In the genomic region with DNA sequence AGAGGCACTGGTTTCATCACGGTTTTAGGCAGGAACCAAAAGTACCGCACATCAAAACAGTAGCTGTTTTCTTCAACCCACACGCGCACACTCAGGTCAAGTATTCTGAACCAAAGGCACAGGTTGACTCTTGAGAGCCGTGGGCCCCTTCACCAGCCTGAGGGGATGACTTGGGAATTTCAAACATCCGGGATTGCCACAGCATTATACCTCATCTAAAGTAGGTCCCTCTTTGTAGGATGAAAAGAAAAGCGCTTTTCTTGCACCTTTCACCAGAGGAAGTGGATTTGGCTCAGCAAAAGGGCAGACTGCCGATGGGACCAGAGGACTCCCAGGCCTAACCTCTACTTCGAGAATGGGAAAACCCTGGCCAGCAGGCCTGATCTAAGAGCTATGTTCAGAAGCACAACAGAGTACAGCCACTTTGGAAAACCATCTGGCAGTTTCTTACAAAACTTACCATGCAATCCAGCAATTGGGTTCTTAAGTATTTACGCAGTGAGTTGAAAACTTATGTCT, we compare ENCODE assay signal across 20 cellular contexts.
A peak's percentile ranks its signal among the peaks of the same experiment; 100 is the strongest.
DNase-seq lines count a peak whose midpoint lies in the region; ATAC-seq, FAIRE-seq and TF ChIP-seq lines count a peak whose summit lies in the region.
"Had no signal": no experiment of that assay in that cellular context is flagged by ENCODE, and none has a peak within 500 bp of the region (broad histone marks: within the 10 kb centered on the region; RNA-seq: fewer than 3 reads in every experiment).

No MANE protein-coding gene starts in this region.

- FAIRE-seq in GM12891 (lab: Jason Lieb, UNC): peak; percentile 23
- FAIRE-seq: colon had no signal

- no CpG with 5 or more reads among the region's 10 CpGs for WGBS in mesendoderm (ENCODE audit: extremely low coverage, insufficient coverage, low lambda C conversion rate)

- no peaks in the 10 kb centered on the region for H3K79me2 ChIP-seq in mesendoderm (ENCODE audit: control insufficient read depth, insufficient read depth, low read length)

- intact Hi-C loops in activated CD8-positive, alpha-beta T cell treated with anti-CD3 and anti-CD28 coated beads for 36 hours (cut with micrococcal nuclease): no loop called here
- intact Hi-C loops in activated CD4-positive, alpha-beta memory T cell treated with anti-CD3 and anti-CD28 coated beads for 36 hours (cut with micrococcal nuclease): loop anchor here (5.0 to 10.0 kb wide), 8 partner anchors 112 to 1212 kb away; partner anchors contain the start of gene RYBP

- no peaks in the 10 kb centered on the region for H3K27me3 ChIP-seq in mesendoderm (ENCODE audit: insufficient read depth, low read length, poor library complexity)

- no peaks in the 10 kb centered on the region for H3K36me3 Mint-ChIP-seq in activated CD8-positive, alpha-beta T cell treated with anti-CD3 and anti-CD28 coated beads for 36 hours (ENCODE audit: low read depth)
- H3K36me3 Mint-ChIP-seq in activated CD8-positive, alpha-beta T cell treated with anti-CD3 and anti-CD28 coated beads, Interleukin-2, amount 10 ng/mL, durations not matched to agents 7 days and 5 days (ENCODE audit: low read depth): no peaks in the 10 kb centered on the region
- no peaks in the 10 kb centered on the region for H3K36me3 Mint-ChIP-seq in activated CD4-positive, alpha-beta memory T cell treated with anti-CD3 and anti-CD28 coated beads for 36 hours
- H3K36me3 Mint-ChIP-seq: activated naive CD4-positive, alpha-beta T cell treated with anti-CD3 and anti-CD28 coated beads, Interleukin-2, amount 10 ng/mL, durations not matched to agents 7 days and 5 days; IgD-negative memory B cell; stimulated activated memory B cell treated with anti-CD40 and anti-IgM and Interleukin-4, amounts not matched to agents 10 μg/mL and 1 μg/mL and 100 μg/mL, for 72 hours; T-cell had no signal

- no peak overlapping the region for H3K4ac ChIP-seq in mesendoderm (ENCODE audit: low read depth, low read length)

- CTCF ChIA-PET in activated CD8-positive, alpha-beta T cell treated with anti-CD3 and anti-CD28 coated beads for 36 hours (lab: Charles Lee): interaction anchor here (1.4 to 5.8 kb wide), 5 partner anchors 13 to 948 kb away, joined by 3 to 42 read pairs (median 33); no protein-coding TSS in a partner anchor
- CTCF ChIA-PET in activated CD8-positive, alpha-beta T cell treated with anti-CD3 and anti-CD28 coated beads, Interleukin-2, amount 10 ng/mL, durations not matched to agents 7 days and 5 days (lab: Charles Lee): interaction anchor here (1.0 to 5.3 kb wide), 4 partner anchors 10 to 948 kb away, joined by 3 to 82 read pairs (median 20); no protein-coding TSS in a partner anchor
- CTCF ChIA-PET in activated CD4-positive, alpha-beta memory T cell treated with anti-CD3 and anti-CD28 coated beads for 36 hours (lab: Charles Lee): interaction anchor here (0.6 to 4.3 kb wide), 3 partner anchors 16 to 948 kb away, joined by 3 to 40 read pairs (median 4); no protein-coding TSS in a partner anchor

- no peak overlapping the region for H2BK120ac ChIP-seq in mesendoderm (ENCODE audit: low read depth, low read length)

- H3K27ac ChIP-seq in mesendoderm (ENCODE audit: low read depth, low read length): no peak overlapping the region
- H3K27ac ChIP-seq: tibial artery had no signal

- H3K27ac Mint-ChIP-seq in activated CD8-positive, alpha-beta T cell treated with anti-CD3 and anti-CD28 coated beads for 36 hours: peak overlapping the region; percentile 3
- H3K27ac Mint-ChIP-seq in activated CD8-positive, alpha-beta T cell treated with anti-CD3 and anti-CD28 coated beads, Interleukin-2, amount 10 ng/mL, durations not matched to agents 7 days and 5 days: no peak overlapping the region
- no peak overlapping the region for H3K27ac Mint-ChIP-seq in activated CD4-positive, alpha-beta memory T cell treated with anti-CD3 and anti-CD28 coated beads for 36 hours
- H3K27ac Mint-ChIP-seq: activated naive CD4-positive, alpha-beta T cell treated with anti-CD3 and anti-CD28 coated beads, Interleukin-2, amount 10 ng/mL, durations not matched to agents 7 days and 5 days; IgD-negative memory B cell; stimulated activated memory B cell treated with anti-CD40 and anti-IgM and Interleukin-4, amounts not matched to agents 10 μg/mL and 1 μg/mL and 100 μg/mL, for 72 hours had no signal

- H2BK15ac ChIP-seq in mesendoderm (replicated peaks; ENCODE audit: low read depth): no peak overlapping the region

- H4K5ac ChIP-seq in mesendoderm (ENCODE audit: low read length): no peak overlapping the region

- H3K4me2 ChIP-seq in mesendoderm (ENCODE audit: low read length): no peak overlapping the region

- ATAC-seq in activated CD8-positive, alpha-beta T cell treated with anti-CD3 and anti-CD28 coated beads for 36 hours: no peak
- ATAC-seq in activated CD8-positive, alpha-beta T cell treated with anti-CD3 and anti-CD28 coated beads, Interleukin-2, amount 10 ng/mL, durations not matched to agents 7 days and 5 days: no peak
- ATAC-seq: stimulated activated memory B cell treated with anti-CD40 and anti-IgM and Interleukin-4, amounts not matched to agents 10 μg/mL and 1 μg/mL and 100 μg/mL, for 72 hours; T-cell had no signal

- TF ChIP-seq POLR2A in GM12891 (IDR thresholded peaks at IDR 0.05; ENCODE audit: low read depth, low read length): no peak

- H2AK5ac ChIP-seq in mesendoderm (ENCODE audit: low read length): no peak overlapping the region

- H3K27me3 Mint-ChIP-seq in activated CD8-positive, alpha-beta T cell treated with anti-CD3 and anti-CD28 coated beads for 36 hours: no peaks in the 10 kb centered on the region
- peaks cover 10% of the 10 kb centered on the region for H3K27me3 Mint-ChIP-seq in activated CD8-positive, alpha-beta T cell treated with anti-CD3 and anti-CD28 coated beads, Interleukin-2, amount 10 ng/mL, durations not matched to agents 7 days and 5 days (ENCODE audit: low read depth)
- no peaks in the 10 kb centered on the region for H3K27me3 Mint-ChIP-seq in activated CD4-positive, alpha-beta memory T cell treated with anti-CD3 and anti-CD28 coated beads for 36 hours
- H3K27me3 Mint-ChIP-seq: activated naive CD4-positive, alpha-beta T cell treated with anti-CD3 and anti-CD28 coated beads, Interleukin-2, amount 10 ng/mL, durations not matched to agents 7 days and 5 days had no signal

- H3K4me1 Mint-ChIP-seq in activated CD8-positive, alpha-beta T cell treated with anti-CD3 and anti-CD28 coated beads for 36 hours (ENCODE audit: low read depth): peaks cover 28% of the 10 kb centered on the region
- peaks cover 21% of the 10 kb centered on the region for H3K4me1 Mint-ChIP-seq in activated CD8-positive, alpha-beta T cell treated with anti-CD3 and anti-CD28 coated beads, Interleukin-2, amount 10 ng/mL, durations not matched to agents 7 days and 5 days (ENCODE audit: low read depth)
- H3K4me1 Mint-ChIP-seq in activated CD4-positive, alpha-beta memory T cell treated with anti-CD3 and anti-CD28 coated beads for 36 hours (ENCODE audit: low read depth): peaks cover 37% of the 10 kb centered on the region

- H3K18ac ChIP-seq in mesendoderm (ENCODE audit: low read length): no peak overlapping the region

- no peak overlapping the region for H3K23ac ChIP-seq in mesendoderm (ENCODE audit: low read length)

- H3K56ac ChIP-seq in mesendoderm (ENCODE audit: low read length): no peak overlapping the region

- H3K4me1 ChIP-seq in mesendoderm (ENCODE audit: control insufficient read depth, low read depth, low read length): peaks cover 10% of the 10 kb centered on the region
- H3K4me1 ChIP-seq: tibial artery had no signal

- H3K9ac ChIP-seq in mesendoderm (ENCODE audit: low read length): no peak overlapping the region

- no peak overlapping the region for H3K4me3 ChIP-seq in mesendoderm (ENCODE audit: low read length)
- H3K4me3 ChIP-seq: tibial artery had no signal

- no peak overlapping the region for H3K4me3 Mint-ChIP-seq in activated CD8-positive, alpha-beta T cell treated with anti-CD3 and anti-CD28 coated beads for 36 hours
- H3K4me3 Mint-ChIP-seq in activated CD8-positive, alpha-beta T cell treated with anti-CD3 and anti-CD28 coated beads, Interleukin-2, amount 10 ng/mL, durations not matched to agents 7 days and 5 days: no peak overlapping the region
- no peak overlapping the region for H3K4me3 Mint-ChIP-seq in activated CD4-positive, alpha-beta memory T cell treated with anti-CD3 and anti-CD28 coated beads for 36 hours
- H3K4me3 Mint-ChIP-seq: activated naive CD4-positive, alpha-beta T cell treated with anti-CD3 and anti-CD28 coated beads, Interleukin-2, amount 10 ng/mL, durations not matched to agents 7 days and 5 days; IgD-negative memory B cell; neural crest cell; stimulated activated memory B cell treated with anti-CD40 and anti-IgM and Interleukin-4, amounts not matched to agents 10 μg/mL and 1 μg/mL and 100 μg/mL, for 72 hours had no signal

- H3K36me3 ChIP-seq in mesendoderm (ENCODE audit: control insufficient read depth, insufficient read depth, low read length): no peaks in the 10 kb centered on the region
- H3K36me3 ChIP-seq: tibial artery had no signal

- POLR2A ChIA-PET in activated CD8-positive, alpha-beta T cell treated with anti-CD3 and anti-CD28 coated beads for 36 hours (lab: Charles Lee): no interaction called here
- POLR2A ChIA-PET in activated CD8-positive, alpha-beta T cell treated with anti-CD3 and anti-CD28 coated beads, Interleukin-2, amount 10 ng/mL, durations not matched to agents 7 days and 5 days (lab: Charles Lee): no interaction called here
- POLR2A ChIA-PET in activated CD4-positive, alpha-beta memory T cell treated with anti-CD3 and anti-CD28 coated beads for 36 hours (lab: Charles Lee): no interaction called here

- H3K9me3 Mint-ChIP-seq in activated CD8-positive, alpha-beta T cell treated with anti-CD3 and anti-CD28 coated beads for 36 hours: no peaks in the 10 kb centered on the region
- H3K9me3 Mint-ChIP-seq in activated CD8-positive, alpha-beta T cell treated with anti-CD3 and anti-CD28 coated beads, Interleukin-2, amount 10 ng/mL, durations not matched to agents 7 days and 5 days (ENCODE audit: insufficient read depth): peaks cover 3% of the 10 kb centered on the region
- no peaks in the 10 kb centered on the region for H3K9me3 Mint-ChIP-seq in activated CD4-positive, alpha-beta memory T cell treated with anti-CD3 and anti-CD28 coated beads for 36 hours
- H3K9me3 Mint-ChIP-seq: activated naive CD4-positive, alpha-beta T cell treated with anti-CD3 and anti-CD28 coated beads, Interleukin-2, amount 10 ng/mL, durations not matched to agents 7 days and 5 days; T-cell had no signal

- no peak overlapping the region for H2BK5ac ChIP-seq in mesendoderm (ENCODE audit: low read length)

- no peak overlapping the region for H4K8ac ChIP-seq in mesendoderm (ENCODE audit: low read depth, low read length)

- no peaks in the 10 kb centered on the region for H3K79me1 ChIP-seq in mesendoderm (ENCODE audit: low read length)

- peak; percentile 7 for DNase-seq in activated CD8-positive, alpha-beta T cell treated with anti-CD3 and anti-CD28 coated beads for 36 hours
- no peak for DNase-seq in activated CD8-positive, alpha-beta T cell treated with anti-CD3 and anti-CD28 coated beads, Interleukin-2, amount 10 ng/mL, durations not matched to agents 7 days and 5 days
- DNase-seq in GM12891 (ENCODE audit: insufficient read length, low spot score): no peak
- DNase-seq in activated CD4-positive, alpha-beta memory T cell treated with anti-CD3 and anti-CD28 coated beads for 36 hours: peak; percentile 55
- peak; percentile 85 for DNase-seq in mesendoderm
- DNase-seq in SHP77 (lab: John Stamatoyannopoulos, UW): no peak
- DNase-seq in occipital lobe (lab: John Stamatoyannopoulos, UW): no peak
- DNase-seq in hippocampal formation (lab: John Stamatoyannopoulos, UW): no peak
- DNase-seq: activated naive CD4-positive, alpha-beta T cell treated with anti-CD3 and anti-CD28 coated beads, Interleukin-2, amount 10 ng/mL, durations not matched to agents 7 days and 5 days; C1 segment of cervical spinal cord; DMS153; GOT3; NCI-H1694 treated with DMSO at 0.1 percent for 48 hours; stimulated activated CD4-positive, alpha-beta T cell treated with anti-CD3 and anti-CD28 coated beads, Interleukin-12 subunit alpha, Interleukin-12 subunit beta, amount 100 ng/mL, for 4 hours; T-cell; tibial artery had no signal

- no peak for TF ChIP-seq CTCF in activated CD8-positive, alpha-beta T cell treated with anti-CD3 and anti-CD28 coated beads for 36 hours (IDR thresholded peaks at IDR 0.05)

Comparison
In these comparisons a context has a peak if more than half of its experiments do, and no peak if none do; other contexts are left out.
1. DNase-seq: peak in activated CD8-positive, alpha-beta T cell treated with anti-CD3 and anti-CD28 coated beads for 36 hours (single experiment), activated CD4-positive, alpha-beta memory T cell treated with anti-CD3 and anti-CD28 coated beads for 36 hours (single experiment) and mesendoderm (single experiment); none in activated CD8-positive, alpha-beta T cell treated with anti-CD3 and anti-CD28 coated beads, Interleukin-2, amount 10 ng/mL, durations not matched to agents 7 days and 5 days (single experiment), GM12891 (single experiment), SHP77 (0 of 2), occipital lobe (single experiment) and hippocampal formation (0 of 2).